8 cellular contexts compared by ENCODE assay signal in genomic region chr7:151876112-151876898, GRCh38. TPM values are rescaled to one million over a fixed set of nuclear protein-coding genes. Genes with fewer than 3 reads are reported as not detected.
DNase-seq lines count a peak whose midpoint lies in the region; ATAC-seq and TF ChIP-seq lines count a peak whose summit lies in the region.

No MANE protein-coding gene starts in this region.

- H3K27me3 ChIP-seq in SJCRH30 = no peaks in the 10 kb centered on the region

- no peaks in the 10 kb centered on the region for H3K9me3 Mint-ChIP-seq in activated naive CD4-positive, alpha-beta T cell treated with anti-CD3 and anti-CD28 coated beads, Interleukin-2, amount 50 U/mL, for 72 hours
- no peaks in the 10 kb centered on the region for H3K9me3 Mint-ChIP-seq in type B pancreatic cell

- no peaks in the 10 kb centered on the region for H3K4me1 Mint-ChIP-seq in type B pancreatic cell (ENCODE audit: unreplicated experiment)

- H3K4me3 ChIP-seq in SJCRH30 = peak overlapping the region; percentile 89

- peak overlapping the region; percentile 65 to 75 for H3K27ac Mint-ChIP-seq in activated naive CD4-positive, alpha-beta T cell treated with anti-CD3 and anti-CD28 coated beads, Interleukin-2, amount 50 U/mL, for 72 hours
- peak overlapping the region; percentile 85 for H3K27ac Mint-ChIP-seq in type B pancreatic cell

- DNase-seq in DMS53 (lab: John Stamatoyannopoulos, UW) (peak; percentile 85), SJCRH30 (peak; percentile 89 to 90), left cardiac atrium (peak; percentile 84), posterior vena cava (ENCODE audit: low spot score) (peak; percentile 94), type B pancreatic cell (ENCODE audit: extremely low spot score, unreplicated experiment) (peak; percentile 80), globus pallidus (ENCODE audit: low spot score) (no peak)
- DNase-seq in activated naive CD4-positive, alpha-beta T cell treated with anti-CD3 and anti-CD28 coated beads, Interleukin-2, amount 50 U/mL, for 72 hours (ENCODE audit: low spot score in 2 of 2) = peak; percentile 65 to 66

- peaks cover 4% of the 10 kb centered on the region; the same call in 1 of the 2 replicates for H3K4me1 ChIP-seq in SJCRH30

- H3K36me3 Mint-ChIP-seq in activated naive CD4-positive, alpha-beta T cell treated with anti-CD3 and anti-CD28 coated beads, Interleukin-2, amount 50 U/mL, for 72 hours = peaks cover 0 to 5% of the 10 kb centered on the region in 2 donors
- no peaks in the 10 kb centered on the region for H3K36me3 Mint-ChIP-seq in type B pancreatic cell

- peak overlapping the region; percentile 92 for H3K4me3 Mint-ChIP-seq in type B pancreatic cell

- no peak for TF ChIP-seq CTCF in type B pancreatic cell (conservative IDR thresholded peaks at IDR 0.05)

- intact Hi-C loops in left cardiac atrium (cut with DNase I) (loop anchor here in 1 of 2 donors (10.0 kb wide), 1 partner anchor 92 kb away; no protein-coding TSS in a partner anchor), posterior vena cava (cut with DNase I) (loop anchor here (10.0 kb wide), 2 partner anchors 58 to 92 kb away; no protein-coding TSS in a partner anchor)

- H3K36me3 ChIP-seq in SJCRH30 = no peaks in the 10 kb centered on the region

- H3K27me3 Mint-ChIP-seq in type B pancreatic cell = peaks cover 32% of the 10 kb centered on the region

- H3K9me3 ChIP-seq in SJCRH30 (replicated peaks) = no peaks in the 10 kb centered on the region

- H3K27ac ChIP-seq in SJCRH30 = peak overlapping the region; percentile 74

- peak; percentile 25 for ATAC-seq in HG03442 (IDR thresholded peaks at IDR 0.05; ENCODE audit: unreplicated experiment)
- peak; percentile 37 to 60 for ATAC-seq in activated naive CD4-positive, alpha-beta T cell treated with anti-CD3 and anti-CD28 coated beads, Interleukin-2, amount 50 U/mL, for 72 hours
- ATAC-seq in left cardiac atrium = peak; percentile 39 to 50

RNA-seq across cellular contexts. Expression of gene PRKAG2, which starts 0.6 kb away (rescaled TPM):
- total RNA-seq in SJCRH30 (2014; rRNA removed; shearing (Covaris generic)) = 9.5 and 10.9 TPM in 2 replicates
- 10 to 100 TPM; 22.1 to 35.7 TPM for total RNA-seq in activated naive CD4-positive, alpha-beta T cell treated with anti-CD3 and anti-CD28 coated beads, Interleukin-2, amount 50 U/mL, for 72 hours
- total RNA-seq in left cardiac atrium = 100 to 1,000 TPM; 141 to 253 TPM
- 10 to 100 TPM; 91.8 to 94.2 TPM for total RNA-seq in posterior vena cava
- 17.9 and 23.9 TPM in 2 replicates for total RNA-seq in type B pancreatic cell (ENCODE audit: low replicate concordance)
